Comparison of ENCODE assay signal across 9 cellular contexts in the genomic region with DNA sequence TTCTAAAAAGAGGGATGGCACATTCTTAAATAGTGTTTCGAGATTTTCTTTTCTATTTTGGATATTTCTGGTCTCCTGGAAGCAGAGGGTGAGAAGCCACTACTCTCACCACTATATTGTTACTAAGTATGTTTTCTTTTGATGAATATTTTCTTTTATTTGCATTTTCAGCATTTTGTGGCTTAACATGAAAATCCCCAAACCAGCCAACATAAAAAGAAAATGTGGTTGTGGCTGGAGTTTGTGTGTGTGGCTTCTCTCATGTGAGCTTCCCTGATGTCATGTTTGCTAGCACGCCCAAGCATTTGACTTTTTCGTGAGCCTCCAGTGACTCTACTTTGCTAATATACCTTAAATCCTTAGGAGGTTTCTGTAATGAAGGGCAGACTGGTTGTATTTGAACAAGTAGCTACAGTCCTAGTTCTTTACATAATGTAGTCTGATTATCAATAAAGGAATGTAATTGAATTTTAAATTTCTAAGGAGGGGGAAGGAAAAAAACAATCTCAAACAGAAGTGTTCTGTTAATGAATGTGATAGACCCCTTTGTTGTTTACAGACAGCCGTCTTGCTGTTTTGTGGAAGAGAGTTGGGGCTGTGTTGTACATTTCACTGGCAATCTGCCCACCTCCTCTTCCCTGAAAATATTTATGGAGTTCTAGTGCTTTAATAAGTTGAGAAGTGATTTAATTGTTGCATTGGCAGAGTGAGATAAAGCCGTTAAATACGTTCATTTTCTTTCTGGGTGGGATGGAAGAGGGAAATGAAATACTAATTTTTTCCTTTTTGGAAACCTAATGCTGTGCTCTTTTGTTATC.
DNase-seq lines count a peak whose midpoint lies in the region; ATAC-seq and TF ChIP-seq lines count a peak whose summit lies in the region.
"Had no signal": no experiment of that assay in that cellular context is flagged by ENCODE, and none has a peak within 500 bp of the region (broad histone marks: within the 10 kb centered on the region; RNA-seq: fewer than 3 reads in every experiment).

No MANE protein-coding gene starts in this region.

- H3K9me3 Mint-ChIP-seq in T-helper 2 cell treated with Interferon-gamma antibody and Interleukin-4, amounts not matched to agents 5 μg/mL and 100 μg/mL, for 36 hours, result peaks cover 4% of the 10 kb centered on the region

- intact Hi-C loops in adrenal gland (cut with DNase I) (no loop called here), mucosa of descending colon (cut with DNase I, micrococcal nuclease) (no loop called here)

- H3K27ac Mint-ChIP-seq in T-helper 2 cell treated with Interferon-gamma antibody and Interleukin-4, amounts not matched to agents 5 μg/mL and 100 μg/mL, for 36 hours, result no peak overlapping the region

- no peaks in the 10 kb centered on the region for H3K27me3 ChIP-seq in adrenal gland

- no peak for TF ChIP-seq POLR2A in adrenal gland (IDR thresholded peaks at IDR 0.05)

- 69 to 76% (median 73%) methylated on average over 6 of the region's 6 CpGs for WGBS in adrenal gland, 4 donors

- H3K4me1 Mint-ChIP-seq in T-helper 2 cell treated with Interferon-gamma antibody and Interleukin-4, amounts not matched to agents 5 μg/mL and 100 μg/mL, for 36 hours (ENCODE audit: low read depth), result peaks cover 8% of the 10 kb centered on the region

- H3K27ac ChIP-seq in adrenal gland, result no peak overlapping the region

- H3K36me3 ChIP-seq in adrenal gland (replicated peaks in 1 of 2), result no peaks in the 10 kb centered on the region
- H3K36me3 ChIP-seq in mucosa of descending colon (ENCODE audit: low read depth), result no peaks in the 10 kb centered on the region

- no peak overlapping the region for H3K4me3 Mint-ChIP-seq in T-helper 2 cell treated with Interferon-gamma antibody and Interleukin-4, amounts not matched to agents 5 μg/mL and 100 μg/mL, for 36 hours

- no peak overlapping the region for H3K4me3 ChIP-seq in adrenal gland
- no peak overlapping the region for H3K4me3 ChIP-seq in mucosa of descending colon

- peaks cover 11 to 20% of the 10 kb centered on the region in 2 donors for H3K4me1 ChIP-seq in adrenal gland (replicated peaks in 1 of 2)
- no peaks in the 10 kb centered on the region for H3K4me1 ChIP-seq in mucosa of descending colon (ENCODE audit: low read depth)

- DNase-seq in COLO829 (ENCODE audit: low spot score), result peak; percentile 51
- peak; percentile 42 for DNase-seq in T-helper 2 cell treated with Interferon-gamma antibody and Interleukin-4, amounts not matched to agents 5 μg/mL and 100 μg/mL, for 36 hours (ENCODE audit: low spot score)
- DNase-seq in RKO (ENCODE audit: low spot score), result no peak
- DNase-seq in adrenal gland, result no peak
- DNase-seq in NCI-H226, result no peak
- no peak for DNase-seq in mucosa of descending colon
- DNase-seq: Right ventricle myocardium superior had no signal

- ATAC-seq in GM18873 (IDR thresholded peaks at IDR 0.05; ENCODE audit: low FRiP score, unreplicated experiment) (peak; percentile 72), HG02798 (IDR thresholded peaks at IDR 0.05; ENCODE audit: poor library complexity, unreplicated experiment) (peak; percentile 90), mucosa of descending colon (no peak)

- H3K27me3 Mint-ChIP-seq in T-helper 2 cell treated with Interferon-gamma antibody and Interleukin-4, amounts not matched to agents 5 μg/mL and 100 μg/mL, for 36 hours (ENCODE audit: low read depth), result no peaks in the 10 kb centered on the region

- TF ChIP-seq CTCF in adrenal gland (IDR thresholded peaks at IDR 0.05), result no peak
- no peak for TF ChIP-seq CTCF in mucosa of descending colon (IDR thresholded peaks at IDR 0.05)

- H3K9me3 ChIP-seq in adrenal gland (replicated peaks in 1 of 3), result no peaks in the 10 kb centered on the region
- no peaks in the 10 kb centered on the region for H3K9me3 ChIP-seq in mucosa of descending colon

- H3K36me3 Mint-ChIP-seq in T-helper 2 cell treated with Interferon-gamma antibody and Interleukin-4, amounts not matched to agents 5 μg/mL and 100 μg/mL, for 36 hours (ENCODE audit: low read depth), result peaks cover 20% of the 10 kb centered on the region

Comparison
In these comparisons a context has a peak if more than half of its experiments do, and no peak if none do; other contexts are left out.
1. DNase-seq: peak in COLO829 (single experiment) and T-helper 2 cell treated with Interferon-gamma antibody and Interleukin-4, amounts not matched to agents 5 μg/mL and 100 μg/mL, for 36 hours (single experiment); none in RKO (single experiment), adrenal gland (0 of 7), NCI-H226 (single experiment) and mucosa of descending colon (0 of 3).